Comparison of ENCODE assay signal across 8 cellular contexts in genomic region chr4:145481164-145481941, GRCh38. TPM values are rescaled to one million over a fixed set of nuclear protein-coding genes. Genes with fewer than 3 reads are reported as not detected.
DNase-seq lines count a peak whose midpoint lies in the region; ATAC-seq and TF ChIP-seq lines count a peak whose summit lies in the region.

TSS of gene SMAD1 (plus strand) at chr4:145481853. CDS start at chr4:145514614, 32,761 bp downstream.

- peaks cover 11% of the 10 kb centered on the region for H3K4me1 ChIP-seq in effector memory CD4-positive, alpha-beta T cell (ENCODE audit: control insufficient read depth, insufficient read depth, low read length, poor library complexity, severe bottlenecking)

- TF ChIP-seq CTCF in lower leg skin (IDR thresholded peaks at IDR 0.05), result no peak

- peak in 1 of 2 donors; percentile 13 for TF ChIP-seq POLR2A in lower leg skin (IDR thresholded peaks at IDR 0.05)

- peak; percentile 15 to 27 for DNase-seq in activated CD4-positive, alpha-beta T cell treated with anti-CD3 and anti-CD28 coated beads for 24 hours (ENCODE audit: low read depth in 2 of 2)
- no peak for DNase-seq in activated CD4-positive, alpha-beta T cell treated with anti-CD3 and anti-CD28 coated beads for 1 hour
- DNase-seq in NCI-H2081 (lab: John Stamatoyannopoulos, UW) (peak; percentile 63 to 69), lower leg skin (ENCODE audit: low spot score in 2 of 2) (peak; percentile 80 to 95)
- peak; percentile 8 to 33 for DNase-seq in activated CD4-positive, alpha-beta T cell treated with anti-CD3 and anti-CD28 coated beads for 4 hours
- DNase-seq in effector memory CD4-positive, alpha-beta T cell, result no peak
- peak; percentile 46 for DNase-seq in stimulated activated CD4-positive, alpha-beta T cell treated with anti-CD3 and anti-CD28 coated beads, Interleukin-4, amount 100 ng/mL, for 1 hour

- ATAC-seq in HG02840 (IDR thresholded peaks at IDR 0.05; ENCODE audit: low FRiP score, unreplicated experiment), result peak; percentile 41

- H3K27me3 ChIP-seq in effector memory CD4-positive, alpha-beta T cell (replicated peaks; ENCODE audit: control insufficient read depth, insufficient read depth, low read length, poor library complexity, severe bottlenecking), result peaks cover 11% of the 10 kb centered on the region

- H3K27ac ChIP-seq in effector memory CD4-positive, alpha-beta T cell (ENCODE audit: insufficient read depth, low read length, poor library complexity, severe bottlenecking), result no peak within 1 kb of the TSS

- intact Hi-C loops in lower leg skin (cut with DNase I; ENCODE audit: low total_unique reads), result no loop called here

- peak within 1 kb of the TSS; percentile 53 for H3K4me3 ChIP-seq in effector memory CD4-positive, alpha-beta T cell (ENCODE audit: insufficient read depth, low read depth, low read length, poor library complexity, severe bottlenecking)
- H3K4me3 ChIP-seq in lower leg skin (ENCODE audit: low read depth, poor library complexity, severe bottlenecking), result peak within 1 kb of the TSS; percentile 89

- H3K36me3 ChIP-seq in effector memory CD4-positive, alpha-beta T cell (ENCODE audit: control insufficient read depth, insufficient read depth, low read length), result no peaks in the 10 kb centered on the region

- no peaks in the 10 kb centered on the region for H3K9me3 ChIP-seq in effector memory CD4-positive, alpha-beta T cell (ENCODE audit: control insufficient read depth, low read length)

- 1% methylated on average over 51 to 52 of the region's 65 CpGs for WGBS in lower leg skin, 2 donors

RNA-seq across cellular contexts. Expression of gene SMAD1, which starts in this region (rescaled TPM):
- total RNA-seq in lower leg skin, result 10 to 100 TPM; 37.9 to 46.1 (median 40.8) TPM

Comparison
In these comparisons a context has a peak if more than half of its experiments do, and no peak if none do; other contexts are left out.
1. DNase-seq: peak in activated CD4-positive, alpha-beta T cell treated with anti-CD3 and anti-CD28 coated beads for 24 hours (2 of 2), NCI-H2081 (2 of 2), activated CD4-positive, alpha-beta T cell treated with anti-CD3 and anti-CD28 coated beads for 4 hours (2 of 2), lower leg skin (2 of 2) and stimulated activated CD4-positive, alpha-beta T cell treated with anti-CD3 and anti-CD28 coated beads, Interleukin-4, amount 100 ng/mL, for 1 hour (single experiment); none in activated CD4-positive, alpha-beta T cell treated with anti-CD3 and anti-CD28 coated beads for 1 hour (single experiment) and effector memory CD4-positive, alpha-beta T cell (0 of 3).